ENCODE assay signal across 19 cellular contexts in genomic region chr2:122535960-122536517, GRCh38.
"Had no signal": no experiment of that assay in that cellular context is flagged by ENCODE, and none has a peak within 500 bp of the region (broad histone marks: within the 10 kb centered on the region; RNA-seq: fewer than 3 reads in every experiment).

No MANE protein-coding gene starts in this region.

- DNase-seq: dermis blood vessel endothelial cell; esophagus squamous epithelium; foreskin fibroblast; glutamatergic neuron; kidney; left cardiac atrium; left ventricle myocardium inferior; lower lobe of right lung; natural killer cell; occipital lobe; pancreas; right cardiac atrium; small intestine; stimulated activated CD4-positive, alpha-beta T cell treated with anti-CD3 and anti-CD28 coated beads, Interleukin-12 subunit alpha, Interleukin-12 subunit beta, amount 100 ng/mL, for 4 hours; stimulated activated naive CD4-positive, alpha-beta T cell treated with Interleukin-2 at 50 U/mL for 16 hours; tibial artery; upper lobe of left lung; uterus had no signal

- H3K27me3 ChIP-seq: esophagus squamous epithelium, gastroesophageal sphincter, pancreas, tibial artery, upper lobe of left lung, uterus had no signal

- H3K4me3 ChIP-seq: esophagus squamous epithelium, gastroesophageal sphincter, left ventricle myocardium inferior, lower lobe of right lung, pancreas, tibial artery, upper lobe of left lung, uterus had no signal

- H3K27ac ChIP-seq: esophagus squamous epithelium, gastroesophageal sphincter, left ventricle myocardium inferior, lower lobe of right lung, pancreas, tibial artery, upper lobe of left lung, uterus had no signal

- H3K9me3 ChIP-seq: esophagus squamous epithelium, gastroesophageal sphincter, left ventricle myocardium inferior, lower lobe of right lung, pancreas, tibial artery, upper lobe of left lung, uterus had no signal

- H3K36me3 ChIP-seq: esophagus squamous epithelium, gastroesophageal sphincter, left ventricle myocardium inferior, lower lobe of right lung, pancreas, tibial artery, upper lobe of left lung, uterus had no signal
